1 cellular context compared by ENCODE assay signal in the genomic region with DNA sequence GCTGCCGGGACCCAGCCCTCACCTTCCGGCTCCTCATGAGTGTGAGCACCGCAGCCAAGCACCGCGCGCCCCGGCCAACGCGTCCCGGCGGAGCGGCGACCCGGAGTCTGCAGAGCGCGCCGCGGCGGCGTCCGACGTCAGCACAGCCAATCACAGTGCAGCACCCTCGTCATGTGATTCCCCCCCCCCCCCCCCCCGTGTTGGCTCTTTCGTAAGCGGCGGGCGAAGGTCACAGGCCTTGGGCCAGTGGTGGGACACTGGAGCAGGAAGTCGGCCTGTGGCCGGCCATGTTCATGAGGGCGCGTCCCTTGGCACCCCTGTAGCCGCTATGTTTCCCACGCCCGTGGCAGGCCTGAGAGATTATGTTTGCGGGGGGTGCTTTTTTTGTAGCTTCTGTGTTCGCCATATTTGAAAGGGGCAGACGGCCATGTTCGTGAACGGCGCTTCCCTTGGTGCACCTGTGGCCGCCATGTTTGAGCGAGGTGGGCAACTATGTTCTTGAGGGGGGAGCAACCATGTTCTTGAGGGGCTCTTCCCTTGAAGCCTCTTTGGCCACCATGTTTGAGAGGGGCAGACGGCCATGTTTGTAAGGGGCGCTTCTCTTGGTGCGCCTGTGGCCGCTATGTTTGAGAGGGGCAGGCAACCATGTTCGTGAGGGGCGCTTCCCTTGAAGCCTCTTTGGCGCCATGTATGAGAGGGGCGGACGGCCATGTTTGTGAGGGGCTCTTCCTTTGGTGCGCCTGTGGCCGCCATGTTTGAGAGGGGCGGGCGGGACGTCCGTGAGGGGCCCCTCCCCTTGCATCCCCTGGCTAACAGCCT.
TF ChIP-seq lines count a peak whose summit lies in the region.

A gene (minus strand): TSS at position 123 of the 819 bp plus-strand sequence. CDS start 86 bp downstream, at position 37.

TF ChIP-seq in K562, 482 proteins besides CTCF, POLR2A, EP300 and RAD21 (continued from another document and continues in another):
- TF ChIP-seq CSDE1 (IDR thresholded peaks at IDR 0.05) (peak in 1 of 2 experiments; percentile 100; a peak in 2 of 4 replicates), NFIX (CRISPR knock-in tag; IDR thresholded peaks at IDR 0.05; ENCODE audit: low read depth) (no peak), LARP7 (IDR thresholded peaks at IDR 0.05) (no peak), SMARCA5 (IDR thresholded peaks at IDR 0.05) (no peak), ZNF3 (CRISPR knock-in tag; IDR thresholded peaks at IDR 0.05) (no peak), NONO (IDR thresholded peaks at IDR 0.05; ENCODE audit: low read depth in 2 of 2, low read length in 1 of 2) (peak; percentile 14 to 16; a peak in 1 of 4 replicates), GABPA (tag; conservative IDR thresholded peaks at IDR 0.05; ENCODE audit: low read depth) (peak; percentile 84), KDM1A (IDR thresholded peaks at IDR 0.05) (no peak), ZKSCAN1 (IDR thresholded peaks at IDR 0.05; ENCODE audit: low read depth, low read length) (peak; percentile 32; the same call in 1 of the 2 replicates), FOXK1 (CRISPR knock-in tag; IDR thresholded peaks at IDR 0.05; ENCODE audit: borderline replicate concordance) (0 out of 2 replicates have a peak, but pooled peaks have one; percentile 8), ZNF121 (CRISPR knock-in tag; conservative IDR thresholded peaks at IDR 0.05) (peak; percentile 38; the same call in 1 of the 2 replicates), HMG20B (CRISPR knock-in tag; IDR thresholded peaks at IDR 0.05) (no peak), ZNF75A (CRISPR knock-in tag; IDR thresholded peaks at IDR 0.05) (no peak), MCM7 (IDR thresholded peaks at IDR 0.05) (no peak), PCBP2 (IDR thresholded peaks at IDR 0.05; ENCODE audit: low read depth, low read length, poor library complexity, severe bottlenecking) (no peak), TCF7L2 (IDR thresholded peaks at IDR 0.05; ENCODE audit: low read depth, low read length) (no peak), NFXL1 (CRISPR knock-in tag; IDR thresholded peaks at IDR 0.05) (peak; percentile 57; the same call in 1 of the 2 replicates), NR1H2 (CRISPR knock-in tag; IDR thresholded peaks at IDR 0.05) (0 out of 2 replicates have a peak, but pooled peaks have one; percentile 54), ZNF133 (CRISPR knock-in tag; IDR thresholded peaks at IDR 0.05) (no peak), HNRNPK (IDR thresholded peaks at IDR 0.05; ENCODE audit: low read depth, low read length, poor library complexity, severe bottlenecking) (peak; percentile 97), MTA2 (IDR thresholded peaks at IDR 0.05; ENCODE audit: low read depth) (0 out of 2 replicates have a peak, but pooled peaks have one; percentile 17), SIN3B (IDR thresholded peaks at IDR 0.05; ENCODE audit: low read depth) (peak; percentile 64; the same call in 1 of the 2 replicates), KLF1 (tag; IDR thresholded peaks at IDR 0.05) (no peak), EHMT2 (IDR thresholded peaks at IDR 0.05) (peak; percentile 86), KHSRP (IDR thresholded peaks at IDR 0.05) (no peak), TFAM (CRISPR knock-in tag; conservative IDR thresholded peaks at IDR 0.05) (no peak), ZEB2 (IDR thresholded peaks at IDR 0.05) (no peak), E2F3 (CRISPR knock-in tag; IDR thresholded peaks at IDR 0.05) (peak; percentile 50; the same call in 1 of the 2 replicates), POU5F1 (IDR thresholded peaks at IDR 0.05; ENCODE audit: borderline replicate concordance, low read depth, low read length, partially characterized antibody) (peak; percentile 52), OTX1 (CRISPR knock-in tag; IDR thresholded peaks at IDR 0.05) (peak; percentile 53; the same call in 1 of the 2 replicates), ARNT (IDR thresholded peaks at IDR 0.05) (peak; percentile 64; a peak in 3 of 4 replicates)
- TF ChIP-seq, protein P1, sequence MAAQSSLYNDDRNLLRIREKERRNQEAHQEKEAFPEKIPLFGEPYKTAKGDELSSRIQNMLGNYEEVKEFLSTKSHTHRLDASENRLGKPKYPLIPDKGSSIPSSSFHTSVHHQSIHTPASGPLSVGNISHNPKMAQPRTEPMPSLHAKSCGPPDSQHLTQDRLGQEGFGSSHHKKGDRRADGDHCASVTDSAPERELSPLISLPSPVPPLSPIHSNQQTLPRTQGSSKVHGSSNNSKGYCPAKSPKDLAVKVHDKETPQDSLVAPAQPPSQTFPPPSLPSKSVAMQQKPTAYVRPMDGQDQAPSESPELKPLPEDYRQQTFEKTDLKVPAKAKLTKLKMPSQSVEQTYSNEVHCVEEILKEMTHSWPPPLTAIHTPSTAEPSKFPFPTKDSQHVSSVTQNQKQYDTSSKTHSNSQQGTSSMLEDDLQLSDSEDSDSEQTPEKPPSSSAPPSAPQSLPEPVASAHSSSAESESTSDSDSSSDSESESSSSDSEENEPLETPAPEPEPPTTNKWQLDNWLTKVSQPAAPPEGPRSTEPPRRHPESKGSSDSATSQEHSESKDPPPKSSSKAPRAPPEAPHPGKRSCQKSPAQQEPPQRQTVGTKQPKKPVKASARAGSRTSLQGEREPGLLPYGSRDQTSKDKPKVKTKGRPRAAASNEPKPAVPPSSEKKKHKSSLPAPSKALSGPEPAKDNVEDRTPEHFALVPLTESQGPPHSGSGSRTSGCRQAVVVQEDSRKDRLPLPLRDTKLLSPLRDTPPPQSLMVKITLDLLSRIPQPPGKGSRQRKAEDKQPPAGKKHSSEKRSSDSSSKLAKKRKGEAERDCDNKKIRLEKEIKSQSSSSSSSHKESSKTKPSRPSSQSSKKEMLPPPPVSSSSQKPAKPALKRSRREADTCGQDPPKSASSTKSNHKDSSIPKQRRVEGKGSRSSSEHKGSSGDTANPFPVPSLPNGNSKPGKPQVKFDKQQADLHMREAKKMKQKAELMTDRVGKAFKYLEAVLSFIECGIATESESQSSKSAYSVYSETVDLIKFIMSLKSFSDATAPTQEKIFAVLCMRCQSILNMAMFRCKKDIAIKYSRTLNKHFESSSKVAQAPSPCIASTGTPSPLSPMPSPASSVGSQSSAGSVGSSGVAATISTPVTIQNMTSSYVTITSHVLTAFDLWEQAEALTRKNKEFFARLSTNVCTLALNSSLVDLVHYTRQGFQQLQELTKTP (IDR thresholded peaks at IDR 0.05; ENCODE audit: low read depth in 1 of 2, partially characterized antibody in 2 of 2): peak; percentile 43 to 61
- TF ChIP-seq, protein P2, sequence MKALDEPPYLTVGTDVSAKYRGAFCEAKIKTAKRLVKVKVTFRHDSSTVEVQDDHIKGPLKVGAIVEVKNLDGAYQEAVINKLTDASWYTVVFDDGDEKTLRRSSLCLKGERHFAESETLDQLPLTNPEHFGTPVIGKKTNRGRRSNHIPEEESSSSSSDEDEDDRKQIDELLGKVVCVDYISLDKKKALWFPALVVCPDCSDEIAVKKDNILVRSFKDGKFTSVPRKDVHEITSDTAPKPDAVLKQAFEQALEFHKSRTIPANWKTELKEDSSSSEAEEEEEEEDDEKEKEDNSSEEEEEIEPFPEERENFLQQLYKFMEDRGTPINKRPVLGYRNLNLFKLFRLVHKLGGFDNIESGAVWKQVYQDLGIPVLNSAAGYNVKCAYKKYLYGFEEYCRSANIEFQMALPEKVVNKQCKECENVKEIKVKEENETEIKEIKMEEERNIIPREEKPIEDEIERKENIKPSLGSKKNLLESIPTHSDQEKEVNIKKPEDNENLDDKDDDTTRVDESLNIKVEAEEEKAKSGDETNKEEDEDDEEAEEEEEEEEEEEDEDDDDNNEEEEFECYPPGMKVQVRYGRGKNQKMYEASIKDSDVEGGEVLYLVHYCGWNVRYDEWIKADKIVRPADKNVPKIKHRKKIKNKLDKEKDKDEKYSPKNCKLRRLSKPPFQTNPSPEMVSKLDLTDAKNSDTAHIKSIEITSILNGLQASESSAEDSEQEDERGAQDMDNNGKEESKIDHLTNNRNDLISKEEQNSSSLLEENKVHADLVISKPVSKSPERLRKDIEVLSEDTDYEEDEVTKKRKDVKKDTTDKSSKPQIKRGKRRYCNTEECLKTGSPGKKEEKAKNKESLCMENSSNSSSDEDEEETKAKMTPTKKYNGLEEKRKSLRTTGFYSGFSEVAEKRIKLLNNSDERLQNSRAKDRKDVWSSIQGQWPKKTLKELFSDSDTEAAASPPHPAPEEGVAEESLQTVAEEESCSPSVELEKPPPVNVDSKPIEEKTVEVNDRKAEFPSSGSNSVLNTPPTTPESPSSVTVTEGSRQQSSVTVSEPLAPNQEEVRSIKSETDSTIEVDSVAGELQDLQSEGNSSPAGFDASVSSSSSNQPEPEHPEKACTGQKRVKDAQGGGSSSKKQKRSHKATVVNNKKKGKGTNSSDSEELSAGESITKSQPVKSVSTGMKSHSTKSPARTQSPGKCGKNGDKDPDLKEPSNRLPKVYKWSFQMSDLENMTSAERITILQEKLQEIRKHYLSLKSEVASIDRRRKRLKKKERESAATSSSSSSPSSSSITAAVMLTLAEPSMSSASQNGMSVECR (CRISPR knock-in tag; IDR thresholded peaks at IDR 0.05): no peak; the same call in 1 of the 2 replicates
- TF ChIP-seq, protein P3, sequence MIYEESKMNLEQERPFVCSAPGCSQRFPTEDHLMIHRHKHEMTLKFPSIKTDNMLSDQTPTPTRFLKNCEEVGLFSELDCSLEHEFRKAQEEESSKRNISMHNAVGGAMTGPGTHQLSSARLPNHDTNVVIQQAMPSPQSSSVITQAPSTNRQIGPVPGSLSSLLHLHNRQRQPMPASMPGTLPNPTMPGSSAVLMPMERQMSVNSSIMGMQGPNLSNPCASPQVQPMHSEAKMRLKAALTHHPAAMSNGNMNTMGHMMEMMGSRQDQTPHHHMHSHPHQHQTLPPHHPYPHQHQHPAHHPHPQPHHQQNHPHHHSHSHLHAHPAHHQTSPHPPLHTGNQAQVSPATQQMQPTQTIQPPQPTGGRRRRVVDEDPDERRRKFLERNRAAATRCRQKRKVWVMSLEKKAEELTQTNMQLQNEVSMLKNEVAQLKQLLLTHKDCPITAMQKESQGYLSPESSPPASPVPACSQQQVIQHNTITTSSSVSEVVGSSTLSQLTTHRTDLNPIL (CRISPR knock-in tag; IDR thresholded peaks at IDR 0.05): no peak
- TF ChIP-seq, protein P4, sequence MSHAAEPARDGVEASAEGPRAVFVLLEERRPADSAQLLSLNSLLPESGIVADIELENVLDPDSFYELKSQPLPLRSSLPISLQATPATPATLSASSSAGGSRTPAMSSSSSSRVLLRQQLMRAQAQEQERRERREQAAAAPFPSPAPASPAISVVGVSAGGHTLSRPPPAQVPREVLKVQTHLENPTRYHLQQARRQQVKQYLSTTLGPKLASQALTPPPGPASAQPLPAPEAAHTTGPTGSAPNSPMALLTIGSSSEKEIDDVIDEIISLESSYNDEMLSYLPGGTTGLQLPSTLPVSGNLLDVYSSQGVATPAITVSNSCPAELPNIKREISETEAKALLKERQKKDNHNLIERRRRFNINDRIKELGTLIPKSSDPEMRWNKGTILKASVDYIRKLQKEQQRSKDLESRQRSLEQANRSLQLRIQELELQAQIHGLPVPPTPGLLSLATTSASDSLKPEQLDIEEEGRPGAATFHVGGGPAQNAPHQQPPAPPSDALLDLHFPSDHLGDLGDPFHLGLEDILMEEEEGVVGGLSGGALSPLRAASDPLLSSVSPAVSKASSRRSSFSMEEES (CRISPR knock-in tag; IDR thresholded peaks at IDR 0.05): peak; percentile 85
- TF ChIP-seq, protein P5, sequence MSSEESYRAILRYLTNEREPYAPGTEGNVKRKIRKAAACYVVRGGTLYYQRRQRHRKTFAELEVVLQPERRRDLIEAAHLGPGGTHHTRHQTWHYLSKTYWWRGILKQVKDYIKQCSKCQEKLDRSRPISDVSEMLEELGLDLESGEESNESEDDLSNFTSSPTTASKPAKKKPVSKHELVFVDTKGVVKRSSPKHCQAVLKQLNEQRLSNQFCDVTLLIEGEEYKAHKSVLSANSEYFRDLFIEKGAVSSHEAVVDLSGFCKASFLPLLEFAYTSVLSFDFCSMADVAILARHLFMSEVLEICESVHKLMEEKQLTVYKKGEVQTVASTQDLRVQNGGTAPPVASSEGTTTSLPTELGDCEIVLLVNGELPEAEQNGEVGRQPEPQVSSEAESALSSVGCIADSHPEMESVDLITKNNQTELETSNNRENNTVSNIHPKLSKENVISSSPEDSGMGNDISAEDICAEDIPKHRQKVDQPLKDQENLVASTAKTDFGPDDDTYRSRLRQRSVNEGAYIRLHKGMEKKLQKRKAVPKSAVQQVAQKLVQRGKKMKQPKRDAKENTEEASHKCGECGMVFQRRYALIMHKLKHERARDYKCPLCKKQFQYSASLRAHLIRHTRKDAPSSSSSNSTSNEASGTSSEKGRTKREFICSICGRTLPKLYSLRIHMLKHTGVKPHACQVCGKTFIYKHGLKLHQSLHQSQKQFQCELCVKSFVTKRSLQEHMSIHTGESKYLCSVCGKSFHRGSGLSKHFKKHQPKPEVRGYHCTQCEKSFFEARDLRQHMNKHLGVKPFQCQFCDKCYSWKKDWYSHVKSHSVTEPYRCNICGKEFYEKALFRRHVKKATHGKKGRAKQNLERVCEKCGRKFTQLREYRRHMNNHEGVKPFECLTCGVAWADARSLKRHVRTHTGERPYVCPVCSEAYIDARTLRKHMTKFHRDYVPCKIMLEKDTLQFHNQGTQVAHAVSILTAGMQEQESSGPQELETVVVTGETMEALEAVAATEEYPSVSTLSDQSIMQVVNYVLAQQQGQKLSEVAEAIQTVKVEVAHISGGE (CRISPR knock-in tag; IDR thresholded peaks at IDR 0.05): peak in 1 of 3 experiments; percentile 92; a peak in 3 of 6 replicates
- TF ChIP-seq, protein P6, sequence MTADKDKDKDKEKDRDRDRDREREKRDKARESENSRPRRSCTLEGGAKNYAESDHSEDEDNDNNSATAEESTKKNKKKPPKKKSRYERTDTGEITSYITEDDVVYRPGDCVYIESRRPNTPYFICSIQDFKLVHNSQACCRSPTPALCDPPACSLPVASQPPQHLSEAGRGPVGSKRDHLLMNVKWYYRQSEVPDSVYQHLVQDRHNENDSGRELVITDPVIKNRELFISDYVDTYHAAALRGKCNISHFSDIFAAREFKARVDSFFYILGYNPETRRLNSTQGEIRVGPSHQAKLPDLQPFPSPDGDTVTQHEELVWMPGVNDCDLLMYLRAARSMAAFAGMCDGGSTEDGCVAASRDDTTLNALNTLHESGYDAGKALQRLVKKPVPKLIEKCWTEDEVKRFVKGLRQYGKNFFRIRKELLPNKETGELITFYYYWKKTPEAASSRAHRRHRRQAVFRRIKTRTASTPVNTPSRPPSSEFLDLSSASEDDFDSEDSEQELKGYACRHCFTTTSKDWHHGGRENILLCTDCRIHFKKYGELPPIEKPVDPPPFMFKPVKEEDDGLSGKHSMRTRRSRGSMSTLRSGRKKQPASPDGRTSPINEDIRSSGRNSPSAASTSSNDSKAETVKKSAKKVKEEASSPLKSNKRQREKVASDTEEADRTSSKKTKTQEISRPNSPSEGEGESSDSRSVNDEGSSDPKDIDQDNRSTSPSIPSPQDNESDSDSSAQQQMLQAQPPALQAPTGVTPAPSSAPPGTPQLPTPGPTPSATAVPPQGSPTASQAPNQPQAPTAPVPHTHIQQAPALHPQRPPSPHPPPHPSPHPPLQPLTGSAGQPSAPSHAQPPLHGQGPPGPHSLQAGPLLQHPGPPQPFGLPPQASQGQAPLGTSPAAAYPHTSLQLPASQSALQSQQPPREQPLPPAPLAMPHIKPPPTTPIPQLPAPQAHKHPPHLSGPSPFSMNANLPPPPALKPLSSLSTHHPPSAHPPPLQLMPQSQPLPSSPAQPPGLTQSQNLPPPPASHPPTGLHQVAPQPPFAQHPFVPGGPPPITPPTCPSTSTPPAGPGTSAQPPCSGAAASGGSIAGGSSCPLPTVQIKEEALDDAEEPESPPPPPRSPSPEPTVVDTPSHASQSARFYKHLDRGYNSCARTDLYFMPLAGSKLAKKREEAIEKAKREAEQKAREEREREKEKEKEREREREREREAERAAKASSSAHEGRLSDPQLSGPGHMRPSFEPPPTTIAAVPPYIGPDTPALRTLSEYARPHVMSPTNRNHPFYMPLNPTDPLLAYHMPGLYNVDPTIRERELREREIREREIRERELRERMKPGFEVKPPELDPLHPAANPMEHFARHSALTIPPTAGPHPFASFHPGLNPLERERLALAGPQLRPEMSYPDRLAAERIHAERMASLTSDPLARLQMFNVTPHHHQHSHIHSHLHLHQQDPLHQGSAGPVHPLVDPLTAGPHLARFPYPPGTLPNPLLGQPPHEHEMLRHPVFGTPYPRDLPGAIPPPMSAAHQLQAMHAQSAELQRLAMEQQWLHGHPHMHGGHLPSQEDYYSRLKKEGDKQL (CRISPR knock-in tag; IDR thresholded peaks at IDR 0.05; ENCODE audit: borderline replicate concordance): no peak
